ENCODE assay signal across 1 cellular context in genomic region chr12:113232787-113233585, GRCh38.
TF ChIP-seq lines count a peak whose summit lies in the region.

No MANE protein-coding gene starts in this region.

TF ChIP-seq in HEK293, 187 proteins besides CTCF, POLR2A, EP300 and RAD21 (continued from another document and continues in another):
- TF ChIP-seq BCL6B (tag by site-specific recombination; IDR thresholded peaks at IDR 0.05) (no peak), ZBTB17 (tag by site-specific recombination; IDR thresholded peaks at IDR 0.05) (peak; percentile 65), ZNF837 (tag by site-specific recombination; IDR thresholded peaks at IDR 0.05) (no peak), BCL11A (tag by site-specific recombination; IDR thresholded peaks at IDR 0.05; ENCODE audit: low read depth) (no peak; the same call in 1 of the 2 replicates), KLF17 (tag by site-specific recombination; IDR thresholded peaks at IDR 0.05) (peak; percentile 81; the same call in 1 of the 2 replicates), ZNF629 (tag by site-specific recombination; IDR thresholded peaks at IDR 0.05) (peak; percentile 90), ZNF138 (tag by site-specific recombination; IDR thresholded peaks at IDR 0.05; ENCODE audit: borderline replicate concordance) (no peak), ZNF311 (tag by site-specific recombination; IDR thresholded peaks at IDR 0.05; ENCODE audit: borderline replicate concordance) (no peak), SP3 (tag by site-specific recombination; IDR thresholded peaks at IDR 0.05) (no peak), ATF2 (tag by site-specific recombination; IDR thresholded peaks at IDR 0.05; ENCODE audit: low read depth) (peak; percentile 82), ZNF433 (tag by site-specific recombination; IDR thresholded peaks at IDR 0.05; ENCODE audit: low read depth) (no peak), ZEB2 (tag by site-specific recombination; IDR thresholded peaks at IDR 0.05) (0 out of 2 replicates have a peak, but pooled peaks have one; percentile 71), ZNF768 (tag by site-specific recombination; IDR thresholded peaks at IDR 0.05) (no peak), ZNF660 (tag by site-specific recombination; IDR thresholded peaks at IDR 0.05) (0 out of 2 replicates have a peak, but pooled peaks have one; percentile 6), KLF10 (tag by site-specific recombination; IDR thresholded peaks at IDR 0.05) (no peak), ZNF707 (tag by site-specific recombination; IDR thresholded peaks at IDR 0.05) (no peak), SCRT1 (tag by site-specific recombination; IDR thresholded peaks at IDR 0.05; ENCODE audit: borderline replicate concordance) (no peak), ZBTB8A (tag by site-specific recombination; IDR thresholded peaks at IDR 0.05) (peak; percentile 67), ZNF19 (tag by site-specific recombination; IDR thresholded peaks at IDR 0.05; ENCODE audit: low read depth) (no peak), ZNF560 (tag by site-specific recombination; IDR thresholded peaks at IDR 0.05; ENCODE audit: borderline replicate concordance) (no peak), ZSCAN23 (tag by site-specific recombination; IDR thresholded peaks at IDR 0.05) (no peak), ZNF221 (tag by site-specific recombination; IDR thresholded peaks at IDR 0.05; ENCODE audit: borderline replicate concordance) (no peak), ZNF112 (tag by site-specific recombination; IDR thresholded peaks at IDR 0.05) (no peak), HIC1 (tag by site-specific recombination; IDR thresholded peaks at IDR 0.05) (peak; percentile 78), PBX3 (CRISPR knock-in tag; IDR thresholded peaks at IDR 0.05) (no peak), ZNF324 (tag by site-specific recombination; IDR thresholded peaks at IDR 0.05) (peak; percentile 58; the same call in 1 of the 2 replicates), ZNF416 (tag by site-specific recombination; IDR thresholded peaks at IDR 0.05) (no peak), MZF1 (tag by site-specific recombination; IDR thresholded peaks at IDR 0.05; ENCODE audit: borderline replicate concordance) (no peak), ZBTB21 (tag by site-specific recombination; IDR thresholded peaks at IDR 0.05) (peak; percentile 69), ZFP3 (tag by site-specific recombination; IDR thresholded peaks at IDR 0.05; ENCODE audit: low read depth) (no peak), ZNF302 (tag by site-specific recombination; IDR thresholded peaks at IDR 0.05; ENCODE audit: low read depth) (no peak), ZNF266 (tag by site-specific recombination; IDR thresholded peaks at IDR 0.05; ENCODE audit: low read depth) (no peak), ZNF544 (tag by site-specific recombination; IDR thresholded peaks at IDR 0.05) (no peak)
- TF ChIP-seq, protein P1, sequence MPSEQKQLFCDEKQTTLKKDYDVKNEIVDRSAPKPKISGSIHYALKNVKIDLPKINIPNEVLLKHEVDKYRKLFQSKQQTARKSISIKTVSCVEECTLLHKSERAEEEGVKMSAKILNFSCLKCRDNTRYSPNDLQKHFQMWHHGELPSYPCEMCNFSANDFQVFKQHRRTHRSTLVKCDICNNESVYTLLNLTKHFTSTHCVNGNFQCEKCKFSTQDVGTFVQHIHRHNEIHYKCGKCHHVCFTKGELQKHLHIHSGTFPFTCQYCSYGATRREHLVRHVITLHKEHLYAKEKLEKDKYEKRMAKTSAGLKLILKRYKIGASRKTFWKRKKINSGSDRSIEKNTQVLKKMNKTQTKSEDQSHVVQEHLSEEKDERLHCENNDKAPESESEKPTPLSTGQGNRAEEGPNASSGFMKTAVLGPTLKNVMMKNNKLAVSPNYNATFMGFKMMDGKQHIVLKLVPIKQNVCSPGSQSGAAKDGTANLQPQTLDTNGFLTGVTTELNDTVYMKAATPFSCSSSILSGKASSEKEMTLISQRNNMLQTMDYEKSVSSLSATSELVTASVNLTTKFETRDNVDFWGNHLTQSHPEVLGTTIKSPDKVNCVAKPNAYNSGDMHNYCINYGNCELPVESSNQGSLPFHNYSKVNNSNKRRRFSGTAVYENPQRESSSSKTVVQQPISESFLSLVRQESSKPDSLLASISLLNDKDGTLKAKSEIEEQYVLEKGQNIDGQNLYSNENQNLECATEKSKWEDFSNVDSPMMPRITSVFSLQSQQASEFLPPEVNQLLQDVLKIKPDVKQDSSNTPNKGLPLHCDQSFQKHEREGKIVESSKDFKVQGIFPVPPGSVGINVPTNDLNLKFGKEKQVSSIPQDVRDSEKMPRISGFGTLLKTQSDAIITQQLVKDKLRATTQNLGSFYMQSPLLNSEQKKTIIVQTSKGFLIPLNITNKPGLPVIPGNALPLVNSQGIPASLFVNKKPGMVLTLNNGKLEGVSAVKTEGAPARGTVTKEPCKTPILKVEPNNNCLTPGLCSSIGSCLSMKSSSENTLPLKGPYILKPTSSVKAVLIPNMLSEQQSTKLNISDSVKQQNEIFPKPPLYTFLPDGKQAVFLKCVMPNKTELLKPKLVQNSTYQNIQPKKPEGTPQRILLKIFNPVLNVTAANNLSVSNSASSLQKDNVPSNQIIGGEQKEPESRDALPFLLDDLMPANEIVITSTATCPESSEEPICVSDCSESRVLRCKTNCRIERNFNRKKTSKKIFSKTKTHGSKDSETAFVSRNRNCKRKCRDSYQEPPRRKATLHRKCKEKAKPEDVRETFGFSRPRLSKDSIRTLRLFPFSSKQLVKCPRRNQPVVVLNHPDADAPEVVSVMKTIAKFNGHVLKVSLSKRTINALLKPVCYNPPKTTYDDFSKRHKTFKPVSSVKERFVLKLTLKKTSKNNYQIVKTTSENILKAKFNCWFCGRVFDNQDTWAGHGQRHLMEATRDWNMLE (tag by site-specific recombination; conservative IDR thresholded peaks at IDR 0.05; ENCODE audit: low read depth): no peak
- TF ChIP-seq, protein P2, sequence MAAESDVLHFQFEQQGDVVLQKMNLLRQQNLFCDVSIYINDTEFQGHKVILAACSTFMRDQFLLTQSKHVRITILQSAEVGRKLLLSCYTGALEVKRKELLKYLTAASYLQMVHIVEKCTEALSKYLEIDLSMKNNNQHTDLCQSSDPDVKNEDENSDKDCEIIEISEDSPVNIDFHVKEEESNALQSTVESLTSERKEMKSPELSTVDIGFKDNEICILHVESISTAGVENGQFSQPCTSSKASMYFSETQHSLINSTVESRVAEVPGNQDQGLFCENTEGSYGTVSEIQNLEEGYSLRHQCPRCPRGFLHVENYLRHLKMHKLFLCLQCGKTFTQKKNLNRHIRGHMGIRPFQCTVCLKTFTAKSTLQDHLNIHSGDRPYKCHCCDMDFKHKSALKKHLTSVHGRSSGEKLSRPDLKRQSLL (tag by site-specific recombination; IDR thresholded peaks at IDR 0.05): no peak
- TF ChIP-seq, protein P3, sequence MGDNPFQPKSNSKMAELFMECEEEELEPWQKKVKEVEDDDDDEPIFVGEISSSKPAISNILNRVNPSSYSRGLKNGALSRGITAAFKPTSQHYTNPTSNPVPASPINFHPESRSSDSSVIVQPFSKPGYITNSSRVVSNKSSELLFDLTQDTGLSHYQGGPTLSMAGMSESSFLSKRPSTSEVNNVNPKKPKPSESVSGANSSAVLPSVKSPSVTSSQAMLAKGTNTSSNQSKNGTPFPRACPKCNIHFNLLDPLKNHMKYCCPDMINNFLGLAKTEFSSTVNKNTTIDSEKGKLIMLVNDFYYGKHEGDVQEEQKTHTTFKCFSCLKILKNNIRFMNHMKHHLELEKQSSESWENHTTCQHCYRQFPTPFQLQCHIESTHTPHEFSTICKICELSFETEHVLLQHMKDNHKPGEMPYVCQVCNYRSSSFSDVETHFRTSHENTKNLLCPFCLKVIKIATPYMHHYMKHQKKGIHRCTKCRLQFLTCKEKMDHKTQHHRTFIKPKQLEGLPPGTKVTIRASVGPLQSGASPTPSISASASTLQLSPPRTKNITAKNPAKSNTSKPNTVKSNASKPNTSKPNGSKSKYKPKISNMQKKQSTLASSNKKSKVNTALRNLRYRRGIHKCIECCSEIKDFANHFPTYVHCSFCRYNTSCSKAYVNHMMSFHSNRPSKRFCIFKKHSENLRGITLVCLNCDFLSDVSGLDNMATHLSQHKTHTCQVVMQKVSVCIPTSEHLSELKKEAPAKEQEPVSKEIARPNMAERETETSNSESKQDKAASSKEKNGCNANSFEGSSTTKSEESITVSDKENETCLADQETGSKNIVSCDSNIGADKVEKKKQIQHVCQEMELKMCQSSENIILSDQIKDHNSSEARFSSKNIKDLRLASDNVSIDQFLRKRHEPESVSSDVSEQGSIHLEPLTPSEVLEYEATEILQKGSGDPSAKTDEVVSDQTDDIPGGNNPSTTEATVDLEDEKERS (tag by site-specific recombination; IDR thresholded peaks at IDR 0.05): no peak
- TF ChIP-seq, protein P4, sequence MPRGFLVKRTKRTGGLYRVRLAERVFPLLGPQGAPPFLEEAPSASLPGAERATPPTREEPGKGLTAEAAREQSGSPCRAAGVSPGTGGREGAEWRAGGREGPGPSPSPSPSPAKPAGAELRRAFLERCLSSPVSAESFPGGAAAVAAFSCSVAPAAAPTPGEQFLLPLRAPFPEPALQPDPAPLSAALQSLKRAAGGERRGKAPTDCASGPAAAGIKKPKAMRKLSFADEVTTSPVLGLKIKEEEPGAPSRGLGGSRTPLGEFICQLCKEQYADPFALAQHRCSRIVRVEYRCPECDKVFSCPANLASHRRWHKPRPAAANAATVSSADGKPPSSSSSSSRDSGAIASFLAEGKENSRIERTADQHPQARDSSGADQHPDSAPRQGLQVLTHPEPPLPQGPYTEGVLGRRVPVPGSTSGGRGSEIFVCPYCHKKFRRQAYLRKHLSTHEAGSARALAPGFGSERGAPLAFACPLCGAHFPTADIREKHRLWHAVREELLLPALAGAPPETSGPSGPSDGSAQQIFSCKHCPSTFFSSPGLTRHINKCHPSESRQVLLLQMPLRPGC (tag by site-specific recombination; IDR thresholded peaks at IDR 0.05): no peak
